Comparison of ENCODE assay signal across 17 cellular contexts in the genomic region with DNA sequence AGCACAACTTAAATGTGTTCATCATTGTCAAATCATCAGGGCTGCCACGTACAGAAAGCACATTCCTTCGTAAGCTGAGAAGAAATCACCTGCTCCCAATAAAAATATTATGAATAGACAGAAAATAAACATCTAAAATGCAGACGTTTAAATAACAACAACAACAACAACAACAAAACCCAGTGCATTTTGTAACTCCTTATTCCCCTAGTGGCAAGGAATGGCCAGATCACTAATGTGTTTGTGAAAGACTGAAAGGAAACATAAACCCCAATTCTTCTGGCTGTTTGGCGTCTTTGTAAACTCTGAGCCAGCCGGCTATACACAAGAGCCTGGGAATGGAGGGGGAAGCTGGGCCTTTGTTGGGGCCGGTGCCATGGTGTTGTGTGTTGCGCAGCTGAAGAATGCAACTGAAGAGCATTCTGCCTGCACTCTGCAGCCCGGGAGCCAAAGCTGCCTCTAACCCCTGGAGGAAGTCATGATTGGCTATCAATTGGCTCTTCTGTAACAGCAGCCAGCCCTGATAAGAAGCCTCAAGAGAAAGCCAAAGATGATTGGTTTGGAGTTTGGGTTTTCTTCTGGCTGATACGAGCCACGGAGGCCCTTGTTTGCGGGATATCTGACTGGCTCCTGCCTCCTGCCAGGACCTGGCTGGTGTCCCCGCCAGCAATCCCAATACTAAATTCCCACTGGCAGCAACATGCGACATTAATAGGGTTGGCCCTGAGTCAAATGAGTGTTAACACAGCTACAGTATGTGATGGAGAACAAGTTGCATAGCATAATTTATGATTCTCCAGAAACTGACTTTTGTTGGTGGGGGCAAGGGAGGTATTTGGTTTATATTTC.
A peak's percentile ranks its signal among the peaks of the same experiment; 100 is the strongest.
DNase-seq lines count a peak whose midpoint lies in the region; TF ChIP-seq lines count a peak whose summit lies in the region.
"Had no signal": no experiment of that assay in that cellular context is flagged by ENCODE, and none has a peak within 500 bp of the region (broad histone marks: within the 10 kb centered on the region; RNA-seq: fewer than 3 reads in every experiment).

No MANE protein-coding gene starts in this region.

- H4K20me1 ChIP-seq in GM23248 (ENCODE audit: insufficient read depth): no peaks in the 10 kb centered on the region

- no peaks in the 10 kb centered on the region for H3K9me3 Mint-ChIP-seq in chondrocyte (ENCODE audit: low read depth)
- H3K9me3 Mint-ChIP-seq: activated CD4-positive, alpha-beta memory T cell treated with anti-CD3 and anti-CD28 coated beads for 36 hours; central memory CD8-positive, alpha-beta T cell; nephron had no signal

- H3K4me3 ChIP-seq in GM23248 (no peak overlapping the region), iPS-15b (ENCODE audit: low read depth, low read length) (peak overlapping the region; percentile 1), rectal smooth muscle tissue (ENCODE audit: low read length) (no peak overlapping the region)

- no peak overlapping the region for H3K4me2 ChIP-seq in GM23248 (ENCODE audit: unreplicated experiment)

- H3K9me3 ChIP-seq in GM23248 (ENCODE audit: low read depth) (no peaks in the 10 kb centered on the region), iPS-15b (ENCODE audit: control insufficient read depth, insufficient read depth, low read length) (no peaks in the 10 kb centered on the region)
- H3K9me3 ChIP-seq: BE2C had no signal

- WGBS in GM23248 (ENCODE audit: low coverage in 1 of 2, low lambda C conversion rate in 2 of 2, missing lambda C conversion rate in 2 of 2), 2 experiments: 41 to 43% methylated on average over 13 of the region's 13 CpGs

- no peaks in the 10 kb centered on the region for H3K9me2 ChIP-seq in GM23248 (ENCODE audit: insufficient read depth)

- H3F3A ChIP-seq in GM23248 (ENCODE audit: insufficient read depth): no peaks in the 10 kb centered on the region

- peaks cover 13% of the 10 kb centered on the region for H3K4me1 Mint-ChIP-seq in chondrocyte (ENCODE audit: low read depth)
- H3K4me1 Mint-ChIP-seq: central memory CD8-positive, alpha-beta T cell had no signal

- peak; percentile 17 for TF ChIP-seq CTCF in chondrocyte (IDR thresholded peaks at IDR 0.05)

- H3K4me1 ChIP-seq in GM23248 (ENCODE audit: insufficient read depth): peaks cover 13% of the 10 kb centered on the region; the same call in 1 of the 2 replicates
- H3K4me1 ChIP-seq in iPS-15b (ENCODE audit: control insufficient read depth, insufficient read depth, low read length): peaks cover 55% of the 10 kb centered on the region
- H3K4me1 ChIP-seq in rectal smooth muscle tissue (ENCODE audit: control insufficient read depth, insufficient read depth, low read length): no peaks in the 10 kb centered on the region
- H3K4me1 ChIP-seq: BE2C had no signal

- DNase-seq in GM23248 (peak; percentile 24), chondrocyte (ENCODE audit: low spot score) (no peak), Kasumi-1 (lab: John Stamatoyannopoulos, UW) (no peak), DMS53 treated with DMSO at 0.1 percent for 48 hours (lab: John Stamatoyannopoulos, UW; ENCODE audit: unreplicated experiment) (no peak), ACHN (no peak), germinal center (ENCODE audit: low spot score) (no peak)
- DNase-seq: activated CD4-positive, alpha-beta memory T cell treated with anti-CD3 and anti-CD28 coated beads for 36 hours; activated gamma-delta T cell; BE2C; EL; kidney; NCI-H345; T-helper 2 cell had no signal

- H3K27ac ChIP-seq in GM23248 (no peak overlapping the region), rectal smooth muscle tissue (ENCODE audit: low read depth, low read length) (peak overlapping the region; percentile 34)

- H3K79me2 ChIP-seq in GM23248 (ENCODE audit: insufficient read depth): no peaks in the 10 kb centered on the region

- no peak overlapping the region for H3K9ac ChIP-seq in GM23248
- H3K9ac ChIP-seq in iPS-15b (ENCODE audit: low read depth, low read length): no peak overlapping the region
- no peak overlapping the region for H3K9ac ChIP-seq in rectal smooth muscle tissue (ENCODE audit: low read length)

- H2AFZ ChIP-seq in GM23248: no peak overlapping the region

- no peaks in the 10 kb centered on the region for H3K27me3 Mint-ChIP-seq in chondrocyte (ENCODE audit: low read depth)

- H3K27me3 ChIP-seq in GM23248 (replicated peaks; ENCODE audit: insufficient read depth) (no peaks in the 10 kb centered on the region), iPS-15b (ENCODE audit: control insufficient read depth, insufficient read depth, low read length) (no peaks in the 10 kb centered on the region), rectal smooth muscle tissue (ENCODE audit: control insufficient read depth, insufficient read depth, low read length) (no peaks in the 10 kb centered on the region)
- H3K27me3 ChIP-seq: BE2C had no signal

- H3K27ac Mint-ChIP-seq in chondrocyte (ENCODE audit: unreplicated experiment): no peak overlapping the region
- H3K27ac Mint-ChIP-seq: activated CD4-positive, alpha-beta memory T cell treated with anti-CD3 and anti-CD28 coated beads for 36 hours; nephron had no signal

- peaks cover 19% of the 10 kb centered on the region for H3K36me3 Mint-ChIP-seq in chondrocyte (ENCODE audit: low read depth)
- H3K36me3 Mint-ChIP-seq: activated CD4-positive, alpha-beta memory T cell treated with anti-CD3 and anti-CD28 coated beads for 36 hours had no signal

- in situ Hi-C loops in GM23248 (cut with MboI) (no loop called here), ACHN (cut with HindIII; ENCODE audit: low pct_ligation_motif_present, low pct_unique_long_range_greater_than_20kb, low sequenced_read_pairs) (no loop called here)

- H3K36me3 ChIP-seq in GM23248 (ENCODE audit: low read depth) (no peaks in the 10 kb centered on the region), iPS-15b (ENCODE audit: control insufficient read depth, insufficient read depth, low read length) (peaks cover 30% of the 10 kb centered on the region), rectal smooth muscle tissue (ENCODE audit: control insufficient read depth, insufficient read depth, low read length) (no peaks in the 10 kb centered on the region)
- H3K36me3 ChIP-seq: BE2C had no signal

- H3K4me3 Mint-ChIP-seq in chondrocyte (ENCODE audit: unreplicated experiment): no peak overlapping the region
- H3K4me3 Mint-ChIP-seq: activated CD4-positive, alpha-beta memory T cell treated with anti-CD3 and anti-CD28 coated beads for 36 hours; central memory CD8-positive, alpha-beta T cell; nephron had no signal
